ENCODE assay signal across 13 cellular contexts in genomic region chrX:9148626-9149385, GRCh38.
DNase-seq lines count a peak whose midpoint lies in the region; FAIRE-seq and TF ChIP-seq lines count a peak whose summit lies in the region.
"Had no signal": no experiment of that assay in that cellular context is flagged by ENCODE, and none has a peak within 500 bp of the region (broad histone marks: within the 10 kb centered on the region; RNA-seq: fewer than 3 reads in every experiment).

No MANE protein-coding gene starts in this region.

- H3K4me3 Mint-ChIP-seq in nephron progenitor cell, result peak overlapping the region; percentile 18
- no peak overlapping the region for H3K4me3 Mint-ChIP-seq in activated T-helper 1 cell treated with anti-CD3 and anti-CD28 coated beads, Interleukin-12 subunit alpha, Interleukin-12 subunit beta, Interleukin-2, Interleukin-4 antibody, amounts not matched to agents 30 ng/mL and 10 ng/mL and 1 ng/mL, durations not matched to agents 14 hours and 24 hours and 36 hours
- H3K4me3 Mint-ChIP-seq: stimulated activated effector memory CD8-positive, alpha-beta T cell treated with anti-CD3 and anti-CD28 coated beads, Interleukin-12 subunit alpha, Interleukin-12 subunit beta, amount 100 ng/mL, for 72 hours had no signal

- H3K36me3 ChIP-seq in fibroblast of lung (ENCODE audit: control insufficient read depth, insufficient read depth, low read length), result no peaks in the 10 kb centered on the region
- no peaks in the 10 kb centered on the region for H3K36me3 ChIP-seq in spleen

- TF ChIP-seq CTCF in fibroblast of lung (conservative IDR thresholded peaks at IDR 0.05 in 1 of 2, IDR thresholded peaks at IDR 0.05 in 1 of 2; ENCODE audit: low read depth in 1 of 2, low read length in 2 of 2), result no peak
- no peak for TF ChIP-seq CTCF in nephron progenitor cell (IDR thresholded peaks at IDR 0.05)
- TF ChIP-seq CTCF in spleen (IDR thresholded peaks at IDR 0.05 in 8 of 11, conservative IDR thresholded peaks at IDR 0.05 in 3 of 11), result no peak

- peaks cover 55% of the 10 kb centered on the region for H3K9me3 Mint-ChIP-seq in nephron progenitor cell
- H3K9me3 Mint-ChIP-seq in activated T-helper 1 cell treated with anti-CD3 and anti-CD28 coated beads, Interleukin-12 subunit alpha, Interleukin-12 subunit beta, Interleukin-2, Interleukin-4 antibody, amounts not matched to agents 30 ng/mL and 10 ng/mL and 1 ng/mL, durations not matched to agents 14 hours and 24 hours and 36 hours, result peaks cover 12% of the 10 kb centered on the region

- H4K20me1 ChIP-seq in fibroblast of lung (ENCODE audit: control insufficient read depth, extremely low read depth, insufficient read depth, low read length), result no peaks in the 10 kb centered on the region

- peaks cover 2% of the 10 kb centered on the region for H3K4me1 ChIP-seq in fibroblast of lung (ENCODE audit: control insufficient read depth, extremely low read depth, insufficient read depth, low read length)
- no peaks in the 10 kb centered on the region for H3K4me1 ChIP-seq in spleen

- no peak overlapping the region for H3K9ac ChIP-seq in fibroblast of lung (ENCODE audit: insufficient read depth, low read length)

- H3K9me3 ChIP-seq in fibroblast of lung (ENCODE audit: control insufficient read depth, insufficient read depth, low read depth, low read length) (no peaks in the 10 kb centered on the region), spleen (peaks cover 0 to 9% (median 0%) of the 10 kb centered on the region in 8 donors)

- FAIRE-seq in RCC 7860 (lab: Jason Lieb, UNC), result peak; percentile 84
- FAIRE-seq: endometrium had no signal

- peaks cover 59% of the 10 kb centered on the region for H3K4me1 Mint-ChIP-seq in nephron progenitor cell
- peaks cover 10% of the 10 kb centered on the region for H3K4me1 Mint-ChIP-seq in activated T-helper 1 cell treated with anti-CD3 and anti-CD28 coated beads, Interleukin-12 subunit alpha, Interleukin-12 subunit beta, Interleukin-2, Interleukin-4 antibody, amounts not matched to agents 30 ng/mL and 10 ng/mL and 1 ng/mL, durations not matched to agents 14 hours and 24 hours and 36 hours (ENCODE audit: low read depth)

- DNase-seq in AG20443 (ENCODE audit: low spot score) (peak; percentile 60), RCC 7860 (ENCODE audit: low spot score) (peak; percentile 63), fibroblast of lung (ENCODE audit: low read depth in 2 of 2) (peak; percentile 59 to 70), nephron progenitor cell (no peak), spleen (no peak), erythroblast (lab: John Stamatoyannopoulos, UW) (no peak)
- DNase-seq in activated CD8-positive, alpha-beta memory T cell treated with anti-CD3 and anti-CD28 coated beads, Interleukin-2, amount 50 U/mL, for 48 hours, result no peak
- no peak for DNase-seq in activated T-helper 1 cell treated with anti-CD3 and anti-CD28 coated beads, Interleukin-12 subunit alpha, Interleukin-12 subunit beta, Interleukin-2, Interleukin-4 antibody, amounts not matched to agents 30 ng/mL and 10 ng/mL and 1 ng/mL, durations not matched to agents 14 hours and 24 hours and 36 hours (ENCODE audit: low spot score)
- DNase-seq: activated naive CD4-positive, alpha-beta T cell treated with Interleukin-2 at 50 U/mL for 16 hours; C1 segment of cervical spinal cord; NCI-H2029 had no signal

- H3K27ac ChIP-seq in fibroblast of lung (ENCODE audit: insufficient read depth, low read length) (peak overlapping the region; percentile 36), spleen (no peak overlapping the region)

- peak overlapping the region; percentile 37 for H3K4me2 ChIP-seq in fibroblast of lung (ENCODE audit: extremely low read depth, insufficient read depth, low read length)

- H3K27me3 Mint-ChIP-seq in nephron progenitor cell (ENCODE audit: low read depth, poor library complexity), result no peaks in the 10 kb centered on the region
- H3K27me3 Mint-ChIP-seq in activated T-helper 1 cell treated with anti-CD3 and anti-CD28 coated beads, Interleukin-12 subunit alpha, Interleukin-12 subunit beta, Interleukin-2, Interleukin-4 antibody, amounts not matched to agents 30 ng/mL and 10 ng/mL and 1 ng/mL, durations not matched to agents 14 hours and 24 hours and 36 hours (ENCODE audit: insufficient read depth), result peaks cover 1% of the 10 kb centered on the region

- peaks cover 6% of the 10 kb centered on the region for H3K36me3 Mint-ChIP-seq in nephron progenitor cell (ENCODE audit: low read depth)
- peaks cover 3% of the 10 kb centered on the region for H3K36me3 Mint-ChIP-seq in activated T-helper 1 cell treated with anti-CD3 and anti-CD28 coated beads, Interleukin-12 subunit alpha, Interleukin-12 subunit beta, Interleukin-2, Interleukin-4 antibody, amounts not matched to agents 30 ng/mL and 10 ng/mL and 1 ng/mL, durations not matched to agents 14 hours and 24 hours and 36 hours (ENCODE audit: low read depth)
- H3K36me3 Mint-ChIP-seq: stimulated activated effector memory CD8-positive, alpha-beta T cell treated with anti-CD3 and anti-CD28 coated beads, Interleukin-12 subunit alpha, Interleukin-12 subunit beta, amount 100 ng/mL, for 72 hours had no signal

- TF ChIP-seq POLR2A in spleen (IDR thresholded peaks at IDR 0.05) (no peak), erythroblast (IDR thresholded peaks at IDR 0.05; ENCODE audit: low read length) (no peak)

- H3K27me3 ChIP-seq in fibroblast of lung (ENCODE audit: control insufficient read depth, insufficient read depth, low read length) (no peaks in the 10 kb centered on the region), spleen (replicated peaks in 1 of 7) (peaks cover 0 to under 1% (median 0%) of the 10 kb centered on the region in 7 donors)

- H3K4me3 ChIP-seq in fibroblast of lung (replicated peaks in 1 of 4; ENCODE audit: control extremely low read depth in 1 of 4, insufficient read depth in 1 of 4, low read depth in 3 of 4, low read length in 4 of 4) (no peak overlapping the region), spleen (no peak overlapping the region)

- H3K79me2 ChIP-seq in fibroblast of lung (ENCODE audit: control insufficient read depth, insufficient read depth, low read length), result no peaks in the 10 kb centered on the region

- no peak overlapping the region for H2AFZ ChIP-seq in fibroblast of lung (ENCODE audit: low read length)

- WGBS in spleen, 5 donors, result 48 to 83% (median 74%) methylated on average over 8 to 9 of the region's 9 CpGs

- peak overlapping the region; percentile 31 for H3K27ac Mint-ChIP-seq in nephron progenitor cell
- H3K27ac Mint-ChIP-seq in activated T-helper 1 cell treated with anti-CD3 and anti-CD28 coated beads, Interleukin-12 subunit alpha, Interleukin-12 subunit beta, Interleukin-2, Interleukin-4 antibody, amounts not matched to agents 30 ng/mL and 10 ng/mL and 1 ng/mL, durations not matched to agents 14 hours and 24 hours and 36 hours, result no peak overlapping the region
- H3K27ac Mint-ChIP-seq: stimulated activated effector memory CD8-positive, alpha-beta T cell treated with anti-CD3 and anti-CD28 coated beads, Interleukin-12 subunit alpha, Interleukin-12 subunit beta, amount 100 ng/mL, for 72 hours had no signal

- intact Hi-C loops in spleen (cut with DNase I; ENCODE audit: low total_unique reads), result no loop called here
- intact Hi-C loops in activated T-helper 1 cell treated with anti-CD3 and anti-CD28 coated beads, Interleukin-12 subunit alpha, Interleukin-12 subunit beta, Interleukin-2, Interleukin-4 antibody, amounts not matched to agents 30 ng/mL and 10 ng/mL and 1 ng/mL, durations not matched to agents 14 hours and 24 hours and 36 hours (cut with micrococcal nuclease), result no loop called here

Comparison
In these comparisons a context has a peak if more than half of its experiments do, and no peak if none do; other contexts are left out.
1. DNase-seq: peak in AG20443 (single experiment), RCC 7860 (single experiment) and fibroblast of lung (2 of 2); none in nephron progenitor cell (single experiment), spleen (single experiment), activated CD8-positive, alpha-beta memory T cell treated with anti-CD3 and anti-CD28 coated beads, Interleukin-2, amount 50 U/mL, for 48 hours (single experiment), erythroblast (0 of 2) and activated T-helper 1 cell treated with anti-CD3 and anti-CD28 coated beads, Interleukin-12 subunit alpha, Interleukin-12 subunit beta, Interleukin-2, Interleukin-4 antibody, amounts not matched to agents 30 ng/mL and 10 ng/mL and 1 ng/mL, durations not matched to agents 14 hours and 24 hours and 36 hours (single experiment).